In the genomic region with DNA sequence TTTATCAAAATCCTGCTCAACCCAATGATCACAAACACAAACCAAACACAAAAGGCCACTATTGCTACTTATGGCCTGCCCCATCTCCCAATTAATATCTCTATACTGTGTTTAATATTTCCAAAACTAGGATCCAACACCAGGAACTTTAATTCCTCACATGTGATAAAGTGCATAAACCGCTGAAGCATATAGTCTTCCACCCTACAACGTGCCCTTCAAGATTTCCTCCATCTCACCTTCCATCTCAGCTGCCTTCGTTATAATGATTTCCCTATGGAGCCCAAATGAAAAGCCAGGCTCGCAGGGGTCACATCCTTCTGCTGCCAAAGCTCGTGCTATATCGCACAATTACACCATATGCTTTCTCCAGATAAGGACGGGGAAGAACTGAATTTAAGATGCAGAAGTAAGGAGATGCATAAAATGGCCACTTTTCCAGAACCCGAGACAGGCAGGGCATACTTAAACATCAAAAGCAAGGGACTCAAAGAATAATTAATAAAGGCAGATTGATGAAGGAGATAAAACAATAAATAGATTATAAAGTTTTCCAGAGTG, we compare ENCODE assay signal across 8 cellular contexts. TPM values are rescaled to one million over a fixed set of nuclear protein-coding genes. Genes with fewer than 3 reads are reported as not detected.
DNase-seq lines count a peak whose midpoint lies in the region; ATAC-seq and TF ChIP-seq lines count a peak whose summit lies in the region.

No MANE protein-coding gene starts in this region.

- H3K27me3 ChIP-seq in Loucy (ENCODE audit: insufficient read depth, low read length, poor library complexity, severe bottlenecking) (peaks cover 5% of the 10 kb centered on the region), dorsolateral prefrontal cortex (no peaks in the 10 kb centered on the region)

- peak overlapping the region; percentile 94 for H3K9ac ChIP-seq in Loucy (ENCODE audit: low read depth, low read length, poor library complexity, severe bottlenecking)

- H3K9me2 ChIP-seq in Loucy (replicated peaks; ENCODE audit: low read depth, low read length) = no peaks in the 10 kb centered on the region

- H3K79me2 ChIP-seq in Loucy (ENCODE audit: insufficient read depth, low read length) = peaks cover 65% of the 10 kb centered on the region

- H3K27ac Mint-ChIP-seq in neural crest cell (ENCODE audit: unreplicated experiment) = peak overlapping the region; percentile 9

- no peak overlapping the region for H2AFZ ChIP-seq in Loucy (ENCODE audit: low read length)

- intact Hi-C loops in dorsolateral prefrontal cortex (cut with DNase I) = no loop called here

- H3K9me3 ChIP-seq in Loucy (ENCODE audit: insufficient read depth, low read depth, low read length) = no peaks in the 10 kb centered on the region

- peaks cover 3% of the 10 kb centered on the region for H3K36me3 Mint-ChIP-seq in neural crest cell (ENCODE audit: low read depth)

- peaks cover 41% of the 10 kb centered on the region for H4K20me1 ChIP-seq in Loucy (ENCODE audit: insufficient read depth, low read length, poor library complexity, severe bottlenecking)

- H3K27ac ChIP-seq in dorsolateral prefrontal cortex = peak overlapping the region in 25 of 59 donors; percentile 28 to 93 (median 85)

- peaks cover 28% of the 10 kb centered on the region for H3K4me1 ChIP-seq in Loucy (ENCODE audit: insufficient read depth, low read length, poor library complexity, severe bottlenecking)

- no peaks in the 10 kb centered on the region for H3K9me3 Mint-ChIP-seq in neural crest cell

- H3K27me3 Mint-ChIP-seq in neural crest cell (ENCODE audit: low read depth) = no peaks in the 10 kb centered on the region

- H3K4me3 ChIP-seq in Loucy (ENCODE audit: low read length, poor library complexity, severe bottlenecking) = peak overlapping the region; percentile 99
- peak overlapping the region in 58 of 59 donors; percentile 68 to 98 (median 92) for H3K4me3 ChIP-seq in dorsolateral prefrontal cortex

- H3K4me1 Mint-ChIP-seq in neural crest cell = peaks cover 47% of the 10 kb centered on the region

- TF ChIP-seq CTCF in Loucy (conservative IDR thresholded peaks at IDR 0.05; ENCODE audit: low read length) (no peak), dorsolateral prefrontal cortex (IDR thresholded peaks at IDR 0.05 in 54 of 56, conservative IDR thresholded peaks at IDR 0.05 in 2 of 56; ENCODE audit: low read depth in 1 of 56, partially characterized antibody in 56 of 56) (no peak), neural crest cell (conservative IDR thresholded peaks at IDR 0.05) (no peak)

- peak overlapping the region; percentile 82 for H3K4me2 ChIP-seq in Loucy (ENCODE audit: low read depth, low read length, poor library complexity, severe bottlenecking)

- DNase-seq in DMS 273 treated with DMSO at 0.1 percent for 48 hours (lab: John Stamatoyannopoulos, UW) (peak; percentile 18), dorsolateral prefrontal cortex (no peak), neural crest cell (ENCODE audit: low read depth, low spot score) (no peak), NCI-H2107 treated with DMSO at 0.1 percent for 48 hours (lab: John Stamatoyannopoulos, UW; ENCODE audit: unreplicated experiment) (no peak), HCEC 1CT (no peak)

- ATAC-seq in HG03442 (IDR thresholded peaks at IDR 0.05; ENCODE audit: unreplicated experiment) = no peak
- ATAC-seq in GM21526 (IDR thresholded peaks at IDR 0.05; ENCODE audit: low FRiP score, unreplicated experiment) = no peak

- H3K4me3 Mint-ChIP-seq in neural crest cell = peak overlapping the region; percentile 100

- no peaks in the 10 kb centered on the region for H3K36me3 ChIP-seq in Loucy (ENCODE audit: insufficient read depth, low read length)

- H3F3A ChIP-seq in Loucy (ENCODE audit: low read depth) = no peaks in the 10 kb centered on the region

RNA-seq across cellular contexts. Expression of gene MYH10, which starts 1.8 kb away (rescaled TPM):
- total RNA-seq in dorsolateral prefrontal cortex (100 to 1,000 TPM in 108 of 120 experiments, 10 to 100 TPM in 12; 56.0 to 204 (median 131) TPM), neural crest cell (270 and 273 TPM in 2 replicates)
